Comparison of ENCODE assay signal across 27 cellular contexts in genomic region chr19:37872383-37872782, GRCh38. TPM values are rescaled to one million over a fixed set of nuclear protein-coding genes. Genes with fewer than 3 reads are reported as not detected.
"Had no signal": no experiment of that assay in that cellular context is flagged by ENCODE, and none has a peak within 500 bp of the region (broad histone marks: within the 10 kb centered on the region; RNA-seq: fewer than 3 reads in every experiment).

No MANE protein-coding gene starts in this region.

- H3K4me1 Mint-ChIP-seq: activated CD4-positive, alpha-beta T cell treated with anti-CD3 and anti-CD28 coated beads, Interleukin-2, amount 10 ng/mL, durations not matched to agents 7 days and 5 days; activated T-helper 17 cell treated with anti-CD3 and anti-CD28 coated beads, Interleukin-2, amount 50 U/mL, for 72 hours had no signal

- H3K9me3 ChIP-seq: breast epithelium had no signal

- FAIRE-seq: RCC 7860 had no signal

- H3K4me1 ChIP-seq: breast epithelium had no signal

- H3K4me3 Mint-ChIP-seq: activated CD4-positive, alpha-beta memory T cell treated with anti-CD3 and anti-CD28 coated beads for 36 hours; activated CD4-positive, alpha-beta T cell treated with anti-CD3 and anti-CD28 coated beads, Interleukin-2, amount 10 ng/mL, durations not matched to agents 7 days and 5 days; activated naive CD4-positive, alpha-beta T cell treated with anti-CD3 and anti-CD28 coated beads for 36 hours; activated naive CD8-positive, alpha-beta T cell; activated T-helper 17 cell treated with anti-CD3 and anti-CD28 coated beads, Interleukin-2, amount 50 U/mL, for 72 hours had no signal

- DNase-seq: activated CD4-positive, alpha-beta memory T cell treated with anti-CD3 and anti-CD28 coated beads for 36 hours; activated CD4-positive, alpha-beta T cell treated with anti-CD3 and anti-CD28 coated beads, Interleukin-2, amount 10 ng/mL, durations not matched to agents 7 days and 5 days; activated CD4-positive, CD25-positive, alpha-beta regulatory T cell; activated gamma-delta T cell; activated naive CD4-positive, alpha-beta T cell treated with anti-CD3 and anti-CD28 coated beads for 36 hours; activated T-cell treated with anti-CD3 and anti-CD28 coated beads for 4 hours; activated T-cell treated with anti-CD3 and anti-CD28 coated beads, Interleukin-2, amount 50 U/mL, for 48 hours; anterior cingulate cortex; caudate nucleus; MM.1S; NCI-H1105; NCI-H1436; NCI-H187; NCI-H2081; NCI-H510A treated with DMSO at 0.1 percent for 48 hours; PC-3; SIG-M5; T-helper 1 cell had no signal

- H3K36me3 ChIP-seq: breast epithelium had no signal

- H3K36me3 Mint-ChIP-seq: activated CD4-positive, alpha-beta memory T cell treated with anti-CD3 and anti-CD28 coated beads for 36 hours; activated naive CD8-positive, alpha-beta T cell had no signal

- ATAC-seq: activated T-helper 17 cell treated with anti-CD3 and anti-CD28 coated beads, Interleukin-2, amount 50 U/mL, for 72 hours; PC-3 had no signal

- H3K27me3 Mint-ChIP-seq: activated CD4-positive, alpha-beta memory T cell treated with anti-CD3 and anti-CD28 coated beads for 36 hours; activated CD4-positive, alpha-beta T cell treated with anti-CD3 and anti-CD28 coated beads, Interleukin-2, amount 10 ng/mL, durations not matched to agents 7 days and 5 days had no signal

- H3K4me3 ChIP-seq: breast epithelium, SK-N-MC had no signal

- H3K27ac ChIP-seq: breast epithelium, SK-N-MC, VCaP had no signal

- H3K27ac Mint-ChIP-seq: activated CD4-positive, alpha-beta memory T cell treated with anti-CD3 and anti-CD28 coated beads for 36 hours; activated CD4-positive, alpha-beta T cell treated with anti-CD3 and anti-CD28 coated beads, Interleukin-2, amount 10 ng/mL, durations not matched to agents 7 days and 5 days; activated naive CD4-positive, alpha-beta T cell treated with anti-CD3 and anti-CD28 coated beads for 36 hours; activated naive CD8-positive, alpha-beta T cell; activated T-helper 17 cell treated with anti-CD3 and anti-CD28 coated beads, Interleukin-2, amount 50 U/mL, for 72 hours had no signal

- H3K9me3 Mint-ChIP-seq: activated CD4-positive, alpha-beta memory T cell treated with anti-CD3 and anti-CD28 coated beads for 36 hours; activated naive CD4-positive, alpha-beta T cell treated with anti-CD3 and anti-CD28 coated beads for 36 hours had no signal

- H3K27me3 ChIP-seq: breast epithelium had no signal

RNA-seq across cellular contexts. Expression of gene WDR87, which starts 34.0 kb away (rescaled TPM):
- total RNA-seq: activated CD4-positive, alpha-beta memory T cell treated with anti-CD3 and anti-CD28 coated beads for 36 hours; activated CD4-positive, alpha-beta T cell treated with anti-CD3 and anti-CD28 coated beads, Interleukin-2, amount 10 ng/mL, durations not matched to agents 7 days and 5 days; activated CD8-positive, alpha-beta memory T cell treated with anti-CD3 and anti-CD28 coated beads for 36 hours; activated naive CD4-positive, alpha-beta T cell treated with anti-CD3 and anti-CD28 coated beads for 36 hours; activated T-helper 17 cell treated with anti-CD3 and anti-CD28 coated beads, Interleukin-2, amount 50 U/mL, for 72 hours; breast epithelium; PC-3; T-helper 2 cell treated with Interferon-gamma antibody and Interleukin-4, amounts not matched to agents 100 ng/mL and 5 ng/mL, for 36 hours had no signal
- polyA plus RNA-seq: adipose tissue had no signal
